1 cellular context compared by ENCODE assay signal in genomic region chr1:183655562-183656075, GRCh38.
A peak's percentile ranks its signal among the peaks of the same experiment; 100 is the strongest.
TF ChIP-seq lines count a peak whose summit lies in the region.

No MANE protein-coding gene starts in this region.

TF ChIP-seq in HepG2, 621 proteins besides CTCF, POLR2A, EP300 and RAD21 (continued from another document):
- TF ChIP-seq ZNF263 (CRISPR knock-in tag; IDR thresholded peaks at IDR 0.05) (no peak), ZNF781 (CRISPR knock-in tag; IDR thresholded peaks at IDR 0.05; ENCODE audit: borderline replicate concordance, not compliant biosample characterization) (no peak), NR2F6 (IDR thresholded peaks at IDR 0.05) (no peak), NR2F6 (CRISPR knock-in tag; IDR thresholded peaks at IDR 0.05) (no peak), U2AF2 (IDR thresholded peaks at IDR 0.05; ENCODE audit: low read depth, low read length) (no peak), SOX5 (CRISPR knock-in tag; IDR thresholded peaks at IDR 0.05; ENCODE audit: borderline replicate concordance) (0 out of 2 replicates have a peak, but pooled peaks have one; percentile 16), ZNF687 (CRISPR knock-in tag; IDR thresholded peaks at IDR 0.05) (no peak), ZFY (CRISPR knock-in tag; IDR thresholded peaks at IDR 0.05) (no peak)
